Comparison of ENCODE assay signal across 23 cellular contexts in genomic region chr10:66329116-66329515, GRCh38.
"Had no signal": no experiment of that assay in that cellular context is flagged by ENCODE, and none has a peak within 500 bp of the region (broad histone marks: within the 10 kb centered on the region; RNA-seq: fewer than 3 reads in every experiment).

No MANE protein-coding gene starts in this region.

- DNase-seq: dorsolateral prefrontal cortex; effector CD4-positive, alpha-beta T cell; hypothalamus; left lung; mesenchymal stem cell; mucosa of descending colon; naive B cell; stimulated activated CD4-positive, alpha-beta T cell treated with anti-CD3 and anti-CD28 coated beads, Interleukin-12 subunit alpha, Interleukin-12 subunit beta, amount 100 ng/mL, for 4 hours; stimulated activated CD4-positive, alpha-beta T cell treated with anti-CD3 and anti-CD28 coated beads, Interleukin-1b, Interleukin-23, amount 100 ng/mL, for 48 hours; stimulated activated CD4-positive, alpha-beta T cell treated with anti-CD3 and anti-CD28 coated beads, Interleukin-4, amount 100 ng/mL, for 24 hours; stimulated activated naive CD4-positive, alpha-beta T cell treated with Interleukin-2 at 50 U/mL for 16 hours; stomach; upper lobe of left lung had no signal

- H3K4me1 ChIP-seq: left lung, parathyroid adenoma, prostate gland, stomach, tibial nerve, upper lobe of left lung had no signal

- H3K9me3 ChIP-seq: mucosa of descending colon, neutrophil, prostate gland, right atrium auricular region, stomach, thoracic aorta, tibial nerve, upper lobe of left lung had no signal

- ATAC-seq: left lung; mucosa of descending colon; natural killer cell treated with Interleukin-12 subunit alpha and Interleukin-12 subunit beta and Interleukin-15 and Interleukin-18, amount 100 ng/mL, for 72 hours; sciatic nerve; stimulated activated effector memory CD8-positive, alpha-beta T cell treated with anti-CD3 and anti-CD28 coated beads, Interleukin-12 subunit alpha, Interleukin-12 subunit beta, amount 100 ng/mL, for 72 hours had no signal

- H3K36me3 ChIP-seq: left lung, neutrophil, prostate gland, right atrium auricular region, stomach, thoracic aorta, tibial nerve, upper lobe of left lung had no signal

- H3K27ac ChIP-seq: dorsolateral prefrontal cortex, left lung, neutrophil, parathyroid adenoma, prostate gland, right atrium auricular region, stomach, thoracic aorta, tibial nerve, upper lobe of left lung had no signal

- H3K27me3 ChIP-seq: dorsolateral prefrontal cortex, left lung, neutrophil, right atrium auricular region, stomach, tibial nerve, upper lobe of left lung had no signal

- H3K4me3 ChIP-seq: dorsolateral prefrontal cortex, left lung, mucosa of descending colon, prostate gland, right atrium auricular region, smooth muscle cell, stomach, thoracic aorta, tibial nerve, upper lobe of left lung had no signal
